In the genomic region with DNA sequence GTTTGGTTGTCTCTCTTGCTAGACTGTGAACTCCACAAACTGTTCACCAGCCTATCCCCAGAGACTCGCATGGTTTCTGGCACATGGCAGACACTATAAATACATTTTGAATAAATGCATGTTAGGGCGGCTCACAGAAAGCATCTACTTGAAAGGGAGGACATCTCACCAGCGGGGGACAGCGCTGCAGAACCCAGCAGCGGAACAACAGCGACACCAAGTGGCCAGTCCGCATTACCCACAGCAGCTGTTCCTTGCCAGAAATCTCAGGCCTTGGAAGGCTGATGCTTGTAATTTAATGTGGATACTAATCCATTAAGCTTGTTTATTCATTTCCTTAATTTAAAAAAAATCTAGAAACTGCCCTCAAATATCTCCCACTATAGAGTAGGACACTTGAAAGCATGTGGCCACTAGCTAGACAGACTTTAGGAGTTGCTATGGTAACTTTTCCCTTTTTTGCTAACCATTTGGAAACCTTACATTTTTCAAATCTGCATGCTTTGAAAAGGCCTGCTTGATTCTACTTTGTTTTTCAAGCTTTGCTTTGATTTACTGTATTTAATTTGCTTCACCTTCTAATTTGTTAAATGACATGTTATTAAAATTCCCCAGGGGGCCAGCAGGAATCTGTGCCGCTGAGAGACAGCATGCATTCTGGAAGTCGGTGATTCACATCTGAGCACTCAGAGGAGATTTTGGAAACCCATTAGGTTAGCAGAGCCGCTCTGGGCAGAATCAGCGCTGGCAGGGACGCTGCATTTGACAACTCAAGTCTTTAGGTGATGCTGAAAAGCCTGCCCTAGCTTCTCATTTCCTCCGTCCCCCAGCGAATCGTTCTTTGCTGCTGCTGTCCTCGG, we compare ENCODE assay signal across 8 cellular contexts.
DNase-seq lines count a peak whose midpoint lies in the region; ATAC-seq and TF ChIP-seq lines count a peak whose summit lies in the region.

No MANE protein-coding gene starts in this region.

- H3K4me3 ChIP-seq in adrenal gland: no peak overlapping the region

- peak; percentile 95 for DNase-seq in G401 (ENCODE audit: low spot score)
- peak; percentile 51 for DNase-seq in HCEC 1CT
- peak; percentile 69 for DNase-seq in NCI-H1092 treated with DMSO at 0.1 percent for 48 hours (lab: John Stamatoyannopoulos, UW)
- DNase-seq in T-helper 1 cell: peak; percentile 14 to 67 (median 63)
- DNase-seq in adrenal gland: peak; percentile 48 to 85 (median 72)
- DNase-seq in left ventricle myocardium superior: peak; percentile 75
- peak; percentile 90 for DNase-seq in sciatic nerve (ENCODE audit: low spot score)

- in situ Hi-C loops in G401 (cut with HindIII; ENCODE audit: low sequenced_read_pairs): loop anchor here (10.0 kb wide), 1 partner anchor 489 kb away; no protein-coding TSS in a partner anchor

- no peak for TF ChIP-seq POLR2A in adrenal gland (IDR thresholded peaks at IDR 0.05)

- intact Hi-C loops in adrenal gland (cut with DNase I) (loop anchor here (5.0 to 10.0 kb wide), 4 partner anchors 129 to 599 kb away; no protein-coding TSS in a partner anchor), left ventricle myocardium superior (cut with micrococcal nuclease) (loop anchor here (10.0 kb wide), 1 partner anchor 129 kb away; no protein-coding TSS in a partner anchor), sciatic nerve (cut with DNase I) (no loop called here)

- ATAC-seq in left ventricle myocardium superior (peak; percentile 89), sciatic nerve (peak; percentile 89), HG03457 (IDR thresholded peaks at IDR 0.05; ENCODE audit: unreplicated experiment) (no peak)

- H3K27ac ChIP-seq in adrenal gland: no peak overlapping the region

- no peaks in the 10 kb centered on the region for H3K36me3 ChIP-seq in adrenal gland (replicated peaks in 1 of 2)

- WGBS in adrenal gland, 4 donors: 30 to 39% (median 35%) methylated on average over 16 of the region's 16 CpGs

- peak; percentile 85 to 98 (median 90) for TF ChIP-seq CTCF in adrenal gland (IDR thresholded peaks at IDR 0.05)

- H3K9me3 ChIP-seq in adrenal gland (replicated peaks in 1 of 3): no peaks in the 10 kb centered on the region

- peaks cover 9% of the 10 kb centered on the region for H3K27me3 ChIP-seq in adrenal gland

- peaks cover 0 to under 1% of the 10 kb centered on the region in 2 donors for H3K4me1 ChIP-seq in adrenal gland (replicated peaks in 1 of 2)
